25 cellular contexts compared by ENCODE assay signal in the genomic region with DNA sequence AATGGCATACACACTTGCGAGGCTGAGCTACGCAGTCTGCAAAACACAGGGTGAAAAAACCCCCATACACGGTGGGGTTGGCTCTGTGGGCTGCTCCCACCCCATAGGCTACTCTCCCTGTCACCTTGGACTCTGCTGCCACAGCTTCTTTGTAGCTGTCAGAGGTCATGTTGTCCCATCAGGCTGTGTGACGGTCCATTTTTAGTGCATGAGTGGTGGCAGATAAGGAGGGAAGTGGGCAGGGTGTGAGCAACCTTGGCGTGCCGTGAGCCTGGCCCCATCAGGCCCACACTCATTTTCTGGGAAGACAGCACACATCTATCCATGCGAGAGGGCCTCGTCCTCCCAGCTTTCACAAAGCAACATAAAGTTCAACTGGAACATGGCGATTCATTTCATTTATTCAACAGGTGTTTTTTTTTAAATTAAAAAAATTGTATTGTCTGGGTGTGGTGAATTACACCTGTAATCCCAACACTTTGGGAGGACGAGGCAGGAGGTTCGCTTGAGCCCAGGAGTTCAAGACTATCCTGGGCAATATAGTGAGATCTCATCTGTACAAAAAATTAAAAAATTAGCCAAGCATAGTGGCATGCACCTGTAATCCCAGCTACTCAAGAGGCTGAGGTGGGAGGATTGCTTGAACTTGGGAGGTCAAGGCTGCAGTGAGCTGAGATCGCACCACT. TPM values are rescaled to one million over a fixed set of nuclear protein-coding genes. Genes with fewer than 3 reads are reported as not detected.
A peak's percentile ranks its signal among the peaks of the same experiment; 100 is the strongest.
DNase-seq lines count a peak whose midpoint lies in the region; ATAC-seq, FAIRE-seq and TF ChIP-seq lines count a peak whose summit lies in the region.
"Had no signal": no experiment of that assay in that cellular context is flagged by ENCODE, and none has a peak within 500 bp of the region (broad histone marks: within the 10 kb centered on the region; RNA-seq: fewer than 3 reads in every experiment).

No MANE protein-coding gene starts in this region.

- no peaks in the 10 kb centered on the region for H3K9me2 ChIP-seq in GM23338 (ENCODE audit: insufficient read depth)

- no peak overlapping the region for H3K4me3 Mint-ChIP-seq in GM23338
- H3K4me3 Mint-ChIP-seq: CD4-positive, alpha-beta memory T cell; HFFc6 had no signal

- H3K4me3 ChIP-seq in GM12878, result no peak overlapping the region
- no peak overlapping the region for H3K4me3 ChIP-seq in right atrium auricular region
- no peak overlapping the region for H3K4me3 ChIP-seq in GM23338
- H3K4me3 ChIP-seq: A549, GM23248, MG63 had no signal

- H2AFZ ChIP-seq in GM12878 (ENCODE audit: control insufficient read depth, low read depth, low read length) (no peak overlapping the region), GM23338 (no peak overlapping the region)
- H2AFZ ChIP-seq: GM23248 had no signal

- TF ChIP-seq CTCF in GM12878 (IDR thresholded peaks at IDR 0.05 in 2 of 3, conservative IDR thresholded peaks at IDR 0.05 in 1 of 3; ENCODE audit: control insufficient read depth in 2 of 3, extremely low read depth in 1 of 3, insufficient read depth in 1 of 3, low read depth in 3 of 3, low read length in 3 of 3) (no peak), right atrium auricular region (IDR thresholded peaks at IDR 0.05) (no peak), GM20000 (IDR thresholded peaks at IDR 0.05; ENCODE audit: extremely low read depth, missing control alignments) (no peak), GM23338 (conservative IDR thresholded peaks at IDR 0.05; ENCODE audit: low read depth in 2 of 2) (no peak)

- no peaks in the 10 kb centered on the region for H3K9me3 ChIP-seq in GM12878 (replicated peaks; ENCODE audit: control insufficient read depth, insufficient read depth, low read length)
- no peaks in the 10 kb centered on the region for H3K9me3 ChIP-seq in right atrium auricular region
- H3K9me3 ChIP-seq: A549, MG63 had no signal

- no peak overlapping the region for H3K27ac Mint-ChIP-seq in GM23338
- H3K27ac Mint-ChIP-seq: CD4-positive, alpha-beta memory T cell; HFFc6 had no signal

- H3K79me2 ChIP-seq in GM12878 (ENCODE audit: control insufficient read depth, insufficient read depth, low read length) (peaks cover 68% of the 10 kb centered on the region), GM23338 (replicated peaks; ENCODE audit: insufficient read depth) (peaks cover 24% of the 10 kb centered on the region; the same call in 1 of the 2 replicates)

- no peak overlapping the region for H3K27ac ChIP-seq in GM12878 (ENCODE audit: control insufficient read depth, insufficient read depth)
- peak overlapping the region; percentile 71 to 87 for H3K27ac ChIP-seq in right atrium auricular region
- H3K27ac ChIP-seq in GM23338 (ENCODE audit: low read depth), result no peak overlapping the region
- H3K27ac ChIP-seq: A549, GM23248 had no signal

- peaks cover 5% of the 10 kb centered on the region for H3K27me3 Mint-ChIP-seq in GM23338 (ENCODE audit: insufficient read depth, low read depth, poor library complexity)
- H3K27me3 Mint-ChIP-seq: CD4-positive, alpha-beta memory T cell had no signal

- no peak for FAIRE-seq in GM12878 (lab: Jason Lieb, UNC)
- FAIRE-seq: A549, GM12892, GM19239 had no signal

- RAD21 ChIA-PET in GM12878 (lab: Charles Lee; ENCODE audit: unreplicated experiment), result no interaction called here

- ATAC-seq in GM12878, result no peak
- ATAC-seq in Right ventricle myocardium superior (ENCODE audit: poor library complexity), result peak; percentile 81
- no peak for ATAC-seq in GM23338
- ATAC-seq: A549 had no signal

- H3K27me3 ChIP-seq in GM12878 (replicated peaks in 1 of 2; ENCODE audit: control insufficient read depth in 2 of 2, insufficient read depth in 2 of 2, low read length in 1 of 2) (no peaks in the 10 kb centered on the region), right atrium auricular region (no peaks in the 10 kb centered on the region), GM23338 (ENCODE audit: insufficient read depth) (no peaks in the 10 kb centered on the region)
- H3K27me3 ChIP-seq: MG63 had no signal

- intact Hi-C loops in GM12878 (cut with micrococcal nuclease; ENCODE audit: unreplicated experiment), result no loop called here
- intact Hi-C loops in Right ventricle myocardium superior (cut with DNase I), result no loop called here
- intact Hi-C loops in head of caudate nucleus (cut with DNase I), result no loop called here

- H3K9me3 Mint-ChIP-seq in GM23338, result no peaks in the 10 kb centered on the region
- H3K9me3 Mint-ChIP-seq: CD4-positive, alpha-beta memory T cell; H9; HFFc6 had no signal

- POLR2A ChIA-PET in GM12878 (lab: Charles Lee), result interaction anchor here (0.6 kb wide), 1 partner anchor 12 kb away, joined by 4 read pairs; no protein-coding TSS in a partner anchor

- WGBS in GM12878 (ENCODE audit: insufficient coverage, insufficient replicate concordance, low lambda C conversion rate, missing lambda C conversion rate), result 93% methylated on average over 12 of the region's 12 CpGs

- CTCF ChIA-PET in GM12878 (lab: Yijun Ruan, JAX), result interaction anchor here (1.1 to 1.4 kb wide), 2 partner anchors 11 to 43 kb away, joined by 3 to 5 read pairs; no protein-coding TSS in a partner anchor

- no peak for TF ChIP-seq RAD21 in GM12878 (IDR thresholded peaks at IDR 0.05; ENCODE audit: insufficient read depth, low read depth, low read length)

- TF ChIP-seq POLR2A in GM12878 (IDR thresholded peaks at IDR 0.05; ENCODE audit: low read depth, low read length), result no peak

- in situ Hi-C loops in GM12878 (cut with MboI), result loop anchor here (10.0 kb wide), 1 partner anchor 267 kb away; no protein-coding TSS in a partner anchor

- H3K36me3 Mint-ChIP-seq in GM23338 (ENCODE audit: low read depth), result no peaks in the 10 kb centered on the region
- H3K36me3 Mint-ChIP-seq: CD4-positive, alpha-beta memory T cell had no signal

- TF ChIP-seq EP300 in GM12878 (IDR thresholded peaks at IDR 0.05; ENCODE audit: borderline replicate concordance in 1 of 2, control insufficient read depth in 1 of 2, low read depth in 2 of 2, low read length in 2 of 2), result no peak

- H3K4me1 ChIP-seq in GM12878 (ENCODE audit: control insufficient read depth, insufficient read depth, low read length) (peaks cover 38% of the 10 kb centered on the region), right atrium auricular region (peaks cover 0 to 72% of the 10 kb centered on the region in 2 donors), GM23338 (ENCODE audit: insufficient read depth) (no peaks in the 10 kb centered on the region)
- H3K4me1 ChIP-seq: A549 had no signal

- no TSS peak for BruUV-seq in GM12878 (replicated peaks; lab: Mats Ljungman, UMichigan)

- SMC1A ChIA-PET in GM12878 (lab: Charles Lee; ENCODE audit: uncharacterized antibody, unreplicated experiment), result interaction anchor here (1.3 to 1.4 kb wide), 2 partner anchors 9 to 15 kb away, joined by 3 read pairs; no protein-coding TSS in a partner anchor

- H3K9ac ChIP-seq in GM12878 (ENCODE audit: control insufficient read depth, insufficient read depth, low read length), result no peak overlapping the region
- H3K9ac ChIP-seq: GM23248 had no signal

- no peak for DNase-seq in GM12878 (ENCODE audit: low read depth, low spot score)
- no peak for DNase-seq in Right ventricle myocardium superior
- DNase-seq in right atrium auricular region (ENCODE audit: low spot score), result no peak
- no peak for DNase-seq in GM20000 (ENCODE audit: low spot score)
- no peak for DNase-seq in GF-D8 (lab: John Stamatoyannopoulos, UW)
- no peak for DNase-seq in head of caudate nucleus
- no peak for DNase-seq in GM23338 (ENCODE audit: low spot score)
- DNase-seq: C1 segment of cervical spinal cord; CD4-positive, alpha-beta memory T cell; COR-L47; EL; GDM1; GM23248; H9; HFFc6; KG1; MG63; NCI-H2029 treated with DMSO at 0.1 percent for 48 hours; NCI-H446 treated with DMSO at 0.1 percent for 48 hours; NCI-H526; RPMI8226; SHP77 treated with DMSO at 0.1 percent for 48 hours had no signal

- H3F3A ChIP-seq in GM23338 (replicated peaks; ENCODE audit: low read depth), result no peaks in the 10 kb centered on the region

- H3K4me2 ChIP-seq in GM12878 (ENCODE audit: control insufficient read depth, insufficient read depth) (no peak overlapping the region), GM23338 (no peak overlapping the region)
- H3K4me2 ChIP-seq: A549 had no signal

- peaks cover 4 to 10% of the 10 kb centered on the region in 2 experiments; a peak in 2 of 4 replicates for H3K36me3 ChIP-seq in GM12878 (ENCODE audit: control insufficient read depth in 2 of 2, insufficient read depth in 2 of 2, low read length in 1 of 2)
- no peaks in the 10 kb centered on the region for H3K36me3 ChIP-seq in right atrium auricular region
- H3K36me3 ChIP-seq in GM23338 (ENCODE audit: insufficient read depth), result no peaks in the 10 kb centered on the region
- H3K36me3 ChIP-seq: MG63 had no signal

- peaks cover 27% of the 10 kb centered on the region for H3K4me1 Mint-ChIP-seq in GM23338

- H4K20me1 ChIP-seq in GM12878 (ENCODE audit: control insufficient read depth, insufficient read depth) (peaks cover 3% of the 10 kb centered on the region; the same call in 1 of the 2 replicates), GM23338 (replicated peaks; ENCODE audit: insufficient read depth) (peaks cover 4% of the 10 kb centered on the region)

TF ChIP-seq in GM12878, 131 proteins besides CTCF, POLR2A, EP300 and RAD21 (continues in another document):
- TF ChIP-seq LARP7 (IDR thresholded peaks at IDR 0.05), result peak; percentile 15; the same call in 1 of the 2 replicates

TF ChIP-seq in GM23338, 12 proteins besides CTCF, POLR2A, EP300 and RAD21 (continues in another document):
- no peak for TF ChIP-seq JUNB (IDR thresholded peaks at IDR 0.05; ENCODE audit: unreplicated experiment)
- TF ChIP-seq ZNF114 (CRISPR knock-in tag; IDR thresholded peaks at IDR 0.05), result no peak

RNA-seq across cellular contexts. Expression of a gene that starts 9.5 kb away (rescaled TPM):
- 79.5 and 87.9 TPM in 2 replicates for total RNA-seq in GM12878 (2013; cell fraction: nucleolus; rRNA removed)
- 9.4 and 14.7 TPM in 2 replicates for total RNA-seq in GM12878 (2014; rRNA removed)
- total RNA-seq in GM12878 (2014; rRNA removed; fragmentation: Illumina TruSeq; extraction: Trizol), result 13.1 and 14.1 TPM in 2 replicates
- 14.3 and 14.9 TPM in 2 replicates for total RNA-seq in GM12878 (2021)
- polyA plus RNA-seq in GM12878 (2011; ENCODE audit: low read depth), result 9.2 TPM
- 14.9 and 19.3 TPM in 2 replicates for polyA plus RNA-seq in GM12878 (2011; rRNA removed)
- 10.5 and 19.3 TPM in 2 replicates for polyA plus RNA-seq in GM12878 (2011; cell fraction: cytosol; rRNA removed)
- polyA plus RNA-seq in GM12878 (2011; cell fraction: nucleus; rRNA removed), result 28.2 and 30.6 TPM in 2 replicates
- 11.0 and 19.5 TPM in 2 replicates for polyA plus RNA-seq in GM12878 (2012)
- 20.8 and 27.4 TPM in 2 replicates for polyA plus RNA-seq in GM12878 (2014; fragmentation: Illumina TruSeq; extraction: Trizol)
- 1 to 10 TPM; 5.4 to 6.4 TPM for polyA plus RNA-seq in GM12878 (2014; fragmentation: Nextera tagmentation; extraction: Ambion mirVana)
- polyA plus RNA-seq in GM12878 (2014; rRNA removed), result 12.1 and 12.6 TPM in 2 replicates
- 10 to 100 TPM in 1 of 2 experiments, 1 to 10 TPM in 1; 9.0 to 12.9 TPM for polyA plus RNA-seq in GM12878 (2016; fragmentation: Nextera tagmentation; extraction: Ambion mirVana)
- polyA minus RNA-seq in GM12878 (2011; rRNA and poly(A)+ RNA removed), result 18.3 and 18.7 TPM in 2 replicates
- polyA minus RNA-seq in GM12878 (2011; cell fraction: cytosol; rRNA and poly(A)+ RNA removed), result 6.0 and 8.0 TPM in 2 replicates
- polyA minus RNA-seq in GM12878 (2011; cell fraction: nucleus; rRNA and poly(A)+ RNA removed), result 30.0 and 62.4 TPM in 2 replicates
- total RNA-seq in Right ventricle myocardium superior, result 27.5 TPM
- 10 to 100 TPM; 22.7 to 39.7 TPM for total RNA-seq in right atrium auricular region
- total RNA-seq in GM23338 (2014; rRNA removed; shearing (Covaris generic)), result 11.1 and 14.3 TPM in 2 replicates
- 4.5 and 4.9 TPM in 2 replicates for polyA plus RNA-seq in GM23338 (2016; fragmentation: Nextera tagmentation; extraction: Ambion mirVana)

Comparison
In these comparisons a context has a peak if more than half of its experiments do, and no peak if none do; other contexts are left out.
1. H3K27ac ChIP-seq: peak in right atrium auricular region (2 of 2); none in GM12878 (single experiment) and GM23338 (single experiment).